8 cellular contexts compared by ENCODE assay signal in the genomic region with DNA sequence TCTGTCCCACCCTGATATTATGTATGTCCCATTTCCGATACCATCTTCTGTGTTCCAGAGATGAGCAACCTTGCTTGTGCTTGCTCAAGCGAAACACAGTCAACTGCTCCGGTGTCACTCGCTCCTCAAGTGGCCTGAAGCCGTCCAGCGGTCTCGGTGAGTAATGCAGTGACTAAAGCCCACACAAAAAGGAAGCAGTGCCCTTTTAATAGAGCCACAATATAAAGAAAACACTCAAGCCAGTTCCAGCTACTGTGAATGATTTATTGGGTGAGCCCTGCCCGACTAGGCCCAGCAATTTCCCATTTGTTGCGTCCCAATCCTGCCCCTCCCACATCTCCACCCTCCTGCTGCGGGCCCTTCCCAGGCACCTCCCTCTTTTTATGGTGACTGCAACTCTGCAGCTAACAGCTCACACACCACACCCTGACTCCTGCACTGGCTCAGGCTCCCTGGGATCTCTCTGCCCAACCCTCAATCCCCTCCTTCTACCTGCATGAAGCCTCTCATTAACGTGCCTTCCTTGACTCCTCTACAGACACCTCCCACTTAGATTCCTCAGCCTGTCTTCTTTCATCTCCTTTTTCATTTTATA. TPM values are rescaled to one million over a fixed set of nuclear protein-coding genes. Genes with fewer than 3 reads are reported as not detected.
A peak's percentile ranks its signal among the peaks of the same experiment; 100 is the strongest.
DNase-seq lines count a peak whose midpoint lies in the region; ATAC-seq, FAIRE-seq and TF ChIP-seq lines count a peak whose summit lies in the region.

No MANE protein-coding gene starts in this region.

- no peaks in the 10 kb centered on the region for H3F3A ChIP-seq in GM23338 (replicated peaks; ENCODE audit: low read depth)

- H4K8ac ChIP-seq in IMR-90 (ENCODE audit: low read depth in 2 of 2, low read length in 2 of 2), result no peak overlapping the region; a peak in 1 of 4 replicates

- H3K36me3 ChIP-seq in GM23338 (ENCODE audit: insufficient read depth), result no peaks in the 10 kb centered on the region
- no peaks in the 10 kb centered on the region for H3K36me3 ChIP-seq in IMR-90 (ENCODE audit: control insufficient read depth, insufficient read depth, low read length)
- H3K36me3 ChIP-seq in effector memory CD4-positive, alpha-beta T cell (ENCODE audit: control insufficient read depth, insufficient read depth, low read length), result no peaks in the 10 kb centered on the region

- DNase-seq in GM12891 (ENCODE audit: insufficient read length, low spot score), result peak; percentile 30
- DNase-seq in GM23338 (ENCODE audit: low spot score), result peak; percentile 57
- peak; percentile 23 for DNase-seq in IMR-90
- DNase-seq in WTC11 (ENCODE audit: low spot score), result peak; percentile 46
- DNase-seq in left kidney (ENCODE audit: low read depth, low spot score), result peak; percentile 94
- no peak for DNase-seq in NCI-H1092 treated with DMSO at 0.1 percent for 48 hours (lab: John Stamatoyannopoulos, UW)
- no peak for DNase-seq in effector memory CD4-positive, alpha-beta T cell
- DNase-seq in coronary artery (ENCODE audit: low spot score), result no peak

- no peak overlapping the region for H3K18ac ChIP-seq in IMR-90 (ENCODE audit: low read depth, low read length)

- H3K4me3 ChIP-seq in GM23338 (no peak overlapping the region), IMR-90 (ENCODE audit: insufficient read depth, low read depth, low read length) (no peak overlapping the region), coronary artery (no peak overlapping the region)
- no peak overlapping the region for H3K4me3 ChIP-seq in effector memory CD4-positive, alpha-beta T cell (ENCODE audit: insufficient read depth, low read depth, low read length, poor library complexity, severe bottlenecking)

- H4K20me1 ChIP-seq in GM23338 (replicated peaks; ENCODE audit: insufficient read depth) (no peaks in the 10 kb centered on the region), IMR-90 (ENCODE audit: insufficient read depth, low read length) (no peaks in the 10 kb centered on the region)

- no peak overlapping the region for H2BK15ac ChIP-seq in IMR-90 (ENCODE audit: low read depth, low read length)

- ATAC-seq in GM23338 (peak; percentile 95), IMR-90 (ENCODE audit: low read depth) (peak; percentile 65), WTC11 (peak; percentile 95)

- H3K27me3 Mint-ChIP-seq in GM23338 (ENCODE audit: insufficient read depth, low read depth, poor library complexity), result no peaks in the 10 kb centered on the region
- no peaks in the 10 kb centered on the region for H3K27me3 Mint-ChIP-seq in WTC11 (ENCODE audit: low read depth)

- H3K9ac ChIP-seq in IMR-90 (ENCODE audit: low read depth, low read length), result no peak overlapping the region

- CTCF ChIA-PET in IMR-90 (lab: Yijun Ruan, JAX) (no interaction called here), WTC11 (lab: Charles Lee) (interaction anchor here (0.8 kb wide), 1 partner anchor 38 kb away, joined by 3 read pairs; no protein-coding TSS in a partner anchor)

- no peak overlapping the region for H2BK20ac ChIP-seq in IMR-90 (ENCODE audit: low read depth, low read length)

- no peak overlapping the region for H2BK5ac ChIP-seq in IMR-90 (ENCODE audit: low read depth, low read length, poor library complexity, severe bottlenecking)

- H2BK120ac ChIP-seq in IMR-90 (ENCODE audit: low read depth, low read length), result no peak overlapping the region

- H3K4me1 ChIP-seq in GM23338 (ENCODE audit: insufficient read depth) (peaks cover 30% of the 10 kb centered on the region), IMR-90 (ENCODE audit: control insufficient read depth, insufficient read depth, low read length) (no peaks in the 10 kb centered on the region)
- no peaks in the 10 kb centered on the region for H3K4me1 ChIP-seq in effector memory CD4-positive, alpha-beta T cell (ENCODE audit: control insufficient read depth, insufficient read depth, low read length, poor library complexity, severe bottlenecking)

- no TSS peak for BruUV-seq in IMR-90 (replicated peaks; lab: Mats Ljungman, UMichigan)

- H4K5ac ChIP-seq in IMR-90 (ENCODE audit: low read depth, low read length), result no peak overlapping the region

- no peak overlapping the region for H3K56ac ChIP-seq in IMR-90 (ENCODE audit: extremely low read depth, insufficient read depth, low read length)

- H3K27ac ChIP-seq in GM23338 (ENCODE audit: low read depth) (0 out of 2 replicates have a peak overlapping the region, but pooled peaks have one; percentile 29), IMR-90 (ENCODE audit: insufficient read depth, low read length) (no peak overlapping the region), coronary artery (peak overlapping the region in 1 of 2 donors; percentile 9)
- no peak overlapping the region for H3K27ac ChIP-seq in effector memory CD4-positive, alpha-beta T cell (ENCODE audit: insufficient read depth, low read length, poor library complexity, severe bottlenecking)

- TF ChIP-seq POLR2A in GM12891 (IDR thresholded peaks at IDR 0.05; ENCODE audit: low read depth, low read length) (no peak), IMR-90 (IDR thresholded peaks at IDR 0.05; ENCODE audit: low read depth, low read length) (no peak)

- TF ChIP-seq CTCF in GM23338 (conservative IDR thresholded peaks at IDR 0.05; ENCODE audit: low read depth in 2 of 2) (no peak), IMR-90 (conservative IDR thresholded peaks at IDR 0.05; ENCODE audit: low read depth, low read length) (no peak), WTC11 (IDR thresholded peaks at IDR 0.05) (no peak), coronary artery (IDR thresholded peaks at IDR 0.05) (no peak)

- TF ChIP-seq RAD21 in IMR-90 (IDR thresholded peaks at IDR 0.05; ENCODE audit: low read length), result no peak

- no peaks in the 10 kb centered on the region for H3K9me1 ChIP-seq in IMR-90 (ENCODE audit: insufficient read depth, low read length)

- H2AK9ac ChIP-seq in IMR-90 (replicated peaks; ENCODE audit: low read depth, low read length, poor library complexity), result no peak overlapping the region

- H3K4me2 ChIP-seq in GM23338, result 0 out of 2 replicates have a peak overlapping the region, but pooled peaks have one; percentile 36
- peak overlapping the region; percentile 22; the same call in 1 of the 2 replicates for H3K4me2 ChIP-seq in IMR-90 (ENCODE audit: low read depth, low read length)

- H3K79me1 ChIP-seq in IMR-90 (ENCODE audit: low read depth in 1 of 2, low read length in 2 of 2), result no peaks in the 10 kb centered on the region

- H3K9me2 ChIP-seq in GM23338 (ENCODE audit: insufficient read depth), result no peaks in the 10 kb centered on the region

- H3K36me3 Mint-ChIP-seq in GM23338 (ENCODE audit: low read depth) (no peaks in the 10 kb centered on the region), WTC11 (no peaks in the 10 kb centered on the region; the same call in 1 of the 2 replicates)

- H3K14ac ChIP-seq in IMR-90 (replicated peaks; ENCODE audit: low read depth, low read length), result no peak overlapping the region

- in situ Hi-C loops in IMR-90 (cut with MboI; ENCODE audit: low sequenced_read_pairs), result no loop called here

- intact Hi-C loops in IMR-90 (cut with micrococcal nuclease), result no loop called here

- H3K27me3 ChIP-seq in GM23338 (ENCODE audit: insufficient read depth), result no peaks in the 10 kb centered on the region
- H3K27me3 ChIP-seq in IMR-90 (ENCODE audit: control insufficient read depth, insufficient read depth, low read length), result no peaks in the 10 kb centered on the region
- no peaks in the 10 kb centered on the region for H3K27me3 ChIP-seq in effector memory CD4-positive, alpha-beta T cell (replicated peaks; ENCODE audit: control insufficient read depth, insufficient read depth, low read length, poor library complexity, severe bottlenecking)

- peak; percentile 98 for FAIRE-seq in GM12891 (lab: Jason Lieb, UNC)

- H3K4me1 Mint-ChIP-seq in GM23338 (peaks cover 26% of the 10 kb centered on the region), WTC11 (peaks cover 44% of the 10 kb centered on the region)

- H2AFZ ChIP-seq in GM23338 (peak overlapping the region; percentile 90), IMR-90 (replicated peaks; ENCODE audit: low read length, poor library complexity) (peak overlapping the region; percentile 75)

- H3K23ac ChIP-seq in IMR-90 (ENCODE audit: low read depth, low read length), result no peak overlapping the region

- 0% methylated on average over 1 of the region's 11 CpGs; no CpG with 5 or more reads in 1 of the 2 experiments for WGBS in IMR-90 (ENCODE audit: extremely low coverage in 2 of 2, insufficient read length in 1 of 2), 2 experiments

- H3K9me3 Mint-ChIP-seq in GM23338 (no peaks in the 10 kb centered on the region), WTC11 (peaks cover 6% of the 10 kb centered on the region; the same call in 1 of the 2 replicates)

- H3K79me2 ChIP-seq in GM23338 (replicated peaks; ENCODE audit: insufficient read depth), result no peaks in the 10 kb centered on the region

- POLR2A ChIA-PET in IMR-90 (lab: Charles Lee; ENCODE audit: unreplicated experiment), result interaction anchor here (0.5 to 0.6 kb wide), 2 partner anchors 10 to 1296 kb away, joined by 3 to 4 read pairs; no protein-coding TSS in a partner anchor
- POLR2A ChIA-PET in WTC11 (lab: Charles Lee), result no interaction called here

- peaks cover 4% of the 10 kb centered on the region; the same call in 1 of the 2 replicates for H3K9me3 ChIP-seq in IMR-90 (ENCODE audit: control insufficient read depth, insufficient read depth, low read length)
- H3K9me3 ChIP-seq in effector memory CD4-positive, alpha-beta T cell (ENCODE audit: control insufficient read depth, low read length), result no peaks in the 10 kb centered on the region

- H2AK5ac ChIP-seq in IMR-90 (ENCODE audit: low read depth, low read length), result no peak overlapping the region

- dilution Hi-C loops in IMR-90 (cut with HindIII; ENCODE audit: low sequenced_read_pairs, unreplicated experiment), result no loop called here

- H3K4me3 Mint-ChIP-seq in GM23338, result no peak overlapping the region
- no peak overlapping the region for H3K4me3 Mint-ChIP-seq in WTC11

- H4K91ac ChIP-seq in IMR-90 (ENCODE audit: insufficient read depth, low read depth, low read length), result no peak overlapping the region

- H3K27ac Mint-ChIP-seq in GM23338, result 0 out of 2 replicates have a peak overlapping the region, but pooled peaks have one; percentile 4
- no peak overlapping the region for H3K27ac Mint-ChIP-seq in WTC11

- no peak overlapping the region for H3K4ac ChIP-seq in IMR-90 (ENCODE audit: low read depth, low read length)

TF ChIP-seq in GM12891, 5 proteins besides CTCF, POLR2A, EP300 and RAD21 (continues in another document):
- peak; percentile 96 for TF ChIP-seq PAX5 (IDR thresholded peaks at IDR 0.05; ENCODE audit: insufficient read depth, low read length, severe bottlenecking)

TF ChIP-seq in GM23338, 12 proteins besides CTCF, POLR2A, EP300 and RAD21 (continues in another document):
- TF ChIP-seq POLR2AphosphoS5 (IDR thresholded peaks at IDR 0.05; ENCODE audit: low read depth), result no peak

TF ChIP-seq in WTC11, 78 proteins besides CTCF, POLR2A, EP300 and RAD21 (continues in another document):
- TF ChIP-seq GABPB1 (CRISPR knock-in tag; IDR thresholded peaks at IDR 0.05), result no peak

RNA-seq across cellular contexts. Expression of gene DSC1, which starts 44.2 kb away (rescaled TPM):
- polyA plus RNA-seq in GM12891 (2012; ENCODE audit: low read depth, missing spikeins), result not detected
- not detected in 2 replicates for total RNA-seq in GM23338 (2014; rRNA removed; shearing (Covaris generic))
- polyA plus RNA-seq in GM23338 (2016; fragmentation: Nextera tagmentation; extraction: Ambion mirVana) (not detected in 2 replicates), IMR-90 (2012; rRNA removed) (not detected in 2 replicates)
- total RNA-seq in IMR-90 (2012; rRNA removed) (not detected in 2 replicates), WTC11 (2021) (not detected in 3 replicates)
- polyA plus RNA-seq in IMR-90 (2012; cell fraction: cytosol; rRNA removed), result not detected in 2 replicates
- not detected in 2 replicates for polyA plus RNA-seq in IMR-90 (2012; cell fraction: nucleus; rRNA removed; ENCODE audit: low replicate concordance)

Comparison
In these comparisons a context has a peak if more than half of its experiments do, and no peak if none do; other contexts are left out.
1. DNase-seq: peak in GM12891 (single experiment), GM23338 (single experiment), IMR-90 (single experiment), WTC11 (single experiment) and left kidney (single experiment); none in NCI-H1092 treated with DMSO at 0.1 percent for 48 hours (single experiment), effector memory CD4-positive, alpha-beta T cell (0 of 3) and coronary artery (single experiment).
2. Peak in every context shown above with its lines, with median percentiles within 50 percentile points of each other: ATAC-seq.